1 cellular context compared by ENCODE assay signal in the genomic region with DNA sequence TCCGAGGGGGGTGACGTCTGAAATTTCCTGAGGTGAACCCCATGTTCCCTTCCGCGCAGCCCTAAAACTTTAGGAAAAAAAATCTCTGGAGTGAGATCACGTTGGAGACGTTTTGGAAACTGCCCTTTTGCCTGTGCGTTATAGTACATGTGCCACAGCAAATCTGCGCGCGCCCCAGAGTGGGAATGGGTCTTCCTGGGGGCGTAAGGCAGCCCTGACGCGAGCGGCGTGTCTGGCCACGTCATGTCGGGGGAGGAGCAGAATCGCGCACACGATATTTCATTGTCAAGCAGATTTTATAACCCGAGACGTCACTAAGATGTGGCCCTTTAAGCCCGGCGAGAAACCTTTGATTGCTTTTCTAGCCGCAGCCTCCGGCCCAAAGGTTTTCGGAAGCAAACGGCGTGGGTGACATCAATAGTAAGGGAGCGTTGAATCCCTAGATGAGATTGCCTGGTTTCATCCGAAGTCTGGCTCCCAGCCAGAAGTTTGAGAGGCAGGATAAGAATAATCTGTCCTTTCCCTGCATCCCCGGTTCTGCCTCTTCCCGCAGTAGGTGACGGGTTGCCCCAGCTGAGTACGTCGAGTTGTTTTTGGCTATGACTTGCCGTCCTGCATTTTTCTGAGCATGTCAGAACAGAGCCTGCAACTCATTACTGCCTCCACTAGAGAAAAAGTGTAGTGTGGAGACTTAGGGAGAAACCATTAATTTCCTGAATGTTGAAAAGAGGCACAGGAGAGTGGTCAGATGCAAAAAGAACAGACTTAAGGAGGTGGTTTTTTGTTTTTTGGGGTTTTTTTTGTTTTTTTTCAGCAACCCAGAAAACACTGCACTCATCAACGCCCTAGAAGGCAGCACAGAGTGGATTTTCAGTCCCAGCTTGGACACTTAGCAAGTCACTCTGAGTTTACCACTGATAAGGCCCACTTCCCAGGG.
A peak's percentile ranks its signal among the peaks of the same experiment; 100 is the strongest.
TF ChIP-seq lines count a peak whose summit lies in the region.

No MANE protein-coding gene starts in this region.

TF ChIP-seq in GM12878, 131 proteins besides CTCF, POLR2A, EP300 and RAD21 (continues in another document):
- TF ChIP-seq DPF2 (IDR thresholded peaks at IDR 0.05) = no peak
- TF ChIP-seq, protein P1, sequence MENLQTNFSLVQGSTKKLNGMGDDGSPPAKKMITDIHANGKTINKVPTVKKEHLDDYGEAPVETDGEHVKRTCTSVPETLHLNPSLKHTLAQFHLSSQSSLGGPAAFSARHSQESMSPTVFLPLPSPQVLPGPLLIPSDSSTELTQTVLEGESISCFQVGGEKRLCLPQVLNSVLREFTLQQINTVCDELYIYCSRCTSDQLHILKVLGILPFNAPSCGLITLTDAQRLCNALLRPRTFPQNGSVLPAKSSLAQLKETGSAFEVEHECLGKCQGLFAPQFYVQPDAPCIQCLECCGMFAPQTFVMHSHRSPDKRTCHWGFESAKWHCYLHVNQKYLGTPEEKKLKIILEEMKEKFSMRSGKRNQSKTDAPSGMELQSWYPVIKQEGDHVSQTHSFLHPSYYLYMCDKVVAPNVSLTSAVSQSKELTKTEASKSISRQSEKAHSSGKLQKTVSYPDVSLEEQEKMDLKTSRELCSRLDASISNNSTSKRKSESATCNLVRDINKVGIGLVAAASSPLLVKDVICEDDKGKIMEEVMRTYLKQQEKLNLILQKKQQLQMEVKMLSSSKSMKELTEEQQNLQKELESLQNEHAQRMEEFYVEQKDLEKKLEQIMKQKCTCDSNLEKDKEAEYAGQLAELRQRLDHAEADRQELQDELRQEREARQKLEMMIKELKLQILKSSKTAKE (IDR thresholded peaks at IDR 0.05; ENCODE audit: low read depth, poor library complexity, severe bottlenecking) = peak; percentile 99
- TF ChIP-seq IKZF2 (IDR thresholded peaks at IDR 0.05) = peak; percentile 77 to 80; a peak in 3 of 4 replicates
- TF ChIP-seq ASH2L (IDR thresholded peaks at IDR 0.05; ENCODE audit: borderline replicate concordance, low read depth) = 0 out of 2 replicates have a peak, but pooled peaks have one; percentile 18
- TF ChIP-seq ETV6 (conservative IDR thresholded peaks at IDR 0.05 in 1 of 2, IDR thresholded peaks at IDR 0.05 in 1 of 2; ENCODE audit: borderline replicate concordance in 1 of 2, low read depth in 1 of 2) = 0 out of 4 replicates have a peak, but pooled peaks of 1 of the 2 experiments have one; percentile 31
- TF ChIP-seq MXI1 (IDR thresholded peaks at IDR 0.05; ENCODE audit: low read depth, low read length) = peak; percentile 21
- TF ChIP-seq, protein P2, sequence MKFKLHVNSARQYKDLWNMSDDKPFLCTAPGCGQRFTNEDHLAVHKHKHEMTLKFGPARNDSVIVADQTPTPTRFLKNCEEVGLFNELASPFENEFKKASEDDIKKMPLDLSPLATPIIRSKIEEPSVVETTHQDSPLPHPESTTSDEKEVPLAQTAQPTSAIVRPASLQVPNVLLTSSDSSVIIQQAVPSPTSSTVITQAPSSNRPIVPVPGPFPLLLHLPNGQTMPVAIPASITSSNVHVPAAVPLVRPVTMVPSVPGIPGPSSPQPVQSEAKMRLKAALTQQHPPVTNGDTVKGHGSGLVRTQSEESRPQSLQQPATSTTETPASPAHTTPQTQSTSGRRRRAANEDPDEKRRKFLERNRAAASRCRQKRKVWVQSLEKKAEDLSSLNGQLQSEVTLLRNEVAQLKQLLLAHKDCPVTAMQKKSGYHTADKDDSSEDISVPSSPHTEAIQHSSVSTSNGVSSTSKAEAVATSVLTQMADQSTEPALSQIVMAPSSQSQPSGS (IDR thresholded peaks at IDR 0.05; ENCODE audit: low read length) = no peak
- no peak for TF ChIP-seq TCF3 (IDR thresholded peaks at IDR 0.05; ENCODE audit: borderline replicate concordance, insufficient read depth, low read depth, low read length)
- peak; percentile 79 for TF ChIP-seq CHD2 (IDR thresholded peaks at IDR 0.05; ENCODE audit: borderline replicate concordance, low read depth, low read length)
- TF ChIP-seq SMC3 (IDR thresholded peaks at IDR 0.05; ENCODE audit: borderline replicate concordance, low read length) = no peak
- TF ChIP-seq SREBF1 (IDR thresholded peaks at IDR 0.05; ENCODE audit: low read length) = peak; percentile 98
- TF ChIP-seq EGR1 (IDR thresholded peaks at IDR 0.05; ENCODE audit: borderline replicate concordance in 1 of 2, low read depth in 2 of 2, low read length in 2 of 2) = peak in 1 of 2 experiments; percentile 56; a peak in 2 of 3 replicates
- TF ChIP-seq NBN (IDR thresholded peaks at IDR 0.05) = 0 out of 2 replicates have a peak, but pooled peaks have one; percentile 67
- no peak; the same call in 1 of the 2 replicates for TF ChIP-seq MTA2 (IDR thresholded peaks at IDR 0.05; ENCODE audit: low read depth)
- TF ChIP-seq NFXL1 (IDR thresholded peaks at IDR 0.05; ENCODE audit: borderline replicate concordance) = no peak
- TF ChIP-seq NR2F1 (conservative IDR thresholded peaks at IDR 0.05) = no peak; the same call in 1 of the 2 replicates
- TF ChIP-seq HDAC6 (IDR thresholded peaks at IDR 0.05; ENCODE audit: unreplicated experiment) = no peak
- peak; percentile 100 for TF ChIP-seq ATF7 (IDR thresholded peaks at IDR 0.05; ENCODE audit: low read depth)
- no peak for TF ChIP-seq MYC (IDR thresholded peaks at IDR 0.05; ENCODE audit: insufficient read depth, insufficient read length, insufficient replicate concordance, low read length, severe bottlenecking)
- no peak for TF ChIP-seq CHD4 (IDR thresholded peaks at IDR 0.05)
- TF ChIP-seq LARP7 (IDR thresholded peaks at IDR 0.05) = no peak
- peak; percentile 17 for TF ChIP-seq PBX3 (IDR thresholded peaks at IDR 0.05; ENCODE audit: insufficient replicate concordance, low read depth, low read length)
- TF ChIP-seq, protein P3, sequence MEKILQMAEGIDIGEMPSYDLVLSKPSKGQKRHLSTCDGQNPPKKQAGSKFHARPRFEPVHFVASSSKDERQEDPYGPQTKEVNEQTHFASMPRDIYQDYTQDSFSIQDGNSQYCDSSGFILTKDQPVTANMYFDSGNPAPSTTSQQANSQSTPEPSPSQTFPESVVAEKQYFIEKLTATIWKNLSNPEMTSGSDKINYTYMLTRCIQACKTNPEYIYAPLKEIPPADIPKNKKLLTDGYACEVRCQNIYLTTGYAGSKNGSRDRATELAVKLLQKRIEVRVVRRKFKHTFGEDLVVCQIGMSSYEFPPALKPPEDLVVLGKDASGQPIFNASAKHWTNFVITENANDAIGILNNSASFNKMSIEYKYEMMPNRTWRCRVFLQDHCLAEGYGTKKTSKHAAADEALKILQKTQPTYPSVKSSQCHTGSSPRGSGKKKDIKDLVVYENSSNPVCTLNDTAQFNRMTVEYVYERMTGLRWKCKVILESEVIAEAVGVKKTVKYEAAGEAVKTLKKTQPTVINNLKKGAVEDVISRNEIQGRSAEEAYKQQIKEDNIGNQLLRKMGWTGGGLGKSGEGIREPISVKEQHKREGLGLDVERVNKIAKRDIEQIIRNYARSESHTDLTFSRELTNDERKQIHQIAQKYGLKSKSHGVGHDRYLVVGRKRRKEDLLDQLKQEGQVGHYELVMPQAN (conservative IDR thresholded peaks at IDR 0.05) = peak; percentile 67; the same call in 1 of the 2 replicates
- no peak for TF ChIP-seq RAD51 (IDR thresholded peaks at IDR 0.05)
- TF ChIP-seq SUZ12 (IDR thresholded peaks at IDR 0.05; ENCODE audit: unreplicated experiment) = no peak
- TF ChIP-seq HCFC1 (IDR thresholded peaks at IDR 0.05; ENCODE audit: low read length) = no peak
- TF ChIP-seq, protein P4, sequence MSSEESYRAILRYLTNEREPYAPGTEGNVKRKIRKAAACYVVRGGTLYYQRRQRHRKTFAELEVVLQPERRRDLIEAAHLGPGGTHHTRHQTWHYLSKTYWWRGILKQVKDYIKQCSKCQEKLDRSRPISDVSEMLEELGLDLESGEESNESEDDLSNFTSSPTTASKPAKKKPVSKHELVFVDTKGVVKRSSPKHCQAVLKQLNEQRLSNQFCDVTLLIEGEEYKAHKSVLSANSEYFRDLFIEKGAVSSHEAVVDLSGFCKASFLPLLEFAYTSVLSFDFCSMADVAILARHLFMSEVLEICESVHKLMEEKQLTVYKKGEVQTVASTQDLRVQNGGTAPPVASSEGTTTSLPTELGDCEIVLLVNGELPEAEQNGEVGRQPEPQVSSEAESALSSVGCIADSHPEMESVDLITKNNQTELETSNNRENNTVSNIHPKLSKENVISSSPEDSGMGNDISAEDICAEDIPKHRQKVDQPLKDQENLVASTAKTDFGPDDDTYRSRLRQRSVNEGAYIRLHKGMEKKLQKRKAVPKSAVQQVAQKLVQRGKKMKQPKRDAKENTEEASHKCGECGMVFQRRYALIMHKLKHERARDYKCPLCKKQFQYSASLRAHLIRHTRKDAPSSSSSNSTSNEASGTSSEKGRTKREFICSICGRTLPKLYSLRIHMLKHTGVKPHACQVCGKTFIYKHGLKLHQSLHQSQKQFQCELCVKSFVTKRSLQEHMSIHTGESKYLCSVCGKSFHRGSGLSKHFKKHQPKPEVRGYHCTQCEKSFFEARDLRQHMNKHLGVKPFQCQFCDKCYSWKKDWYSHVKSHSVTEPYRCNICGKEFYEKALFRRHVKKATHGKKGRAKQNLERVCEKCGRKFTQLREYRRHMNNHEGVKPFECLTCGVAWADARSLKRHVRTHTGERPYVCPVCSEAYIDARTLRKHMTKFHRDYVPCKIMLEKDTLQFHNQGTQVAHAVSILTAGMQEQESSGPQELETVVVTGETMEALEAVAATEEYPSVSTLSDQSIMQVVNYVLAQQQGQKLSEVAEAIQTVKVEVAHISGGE (CRISPR knock-in tag; IDR thresholded peaks at IDR 0.05) = no peak
- TF ChIP-seq CHD1 (IDR thresholded peaks at IDR 0.05; ENCODE audit: low read depth, low read length) = peak; percentile 98
- no peak for TF ChIP-seq ZNF622 (IDR thresholded peaks at IDR 0.05)
- TF ChIP-seq, protein P5, sequence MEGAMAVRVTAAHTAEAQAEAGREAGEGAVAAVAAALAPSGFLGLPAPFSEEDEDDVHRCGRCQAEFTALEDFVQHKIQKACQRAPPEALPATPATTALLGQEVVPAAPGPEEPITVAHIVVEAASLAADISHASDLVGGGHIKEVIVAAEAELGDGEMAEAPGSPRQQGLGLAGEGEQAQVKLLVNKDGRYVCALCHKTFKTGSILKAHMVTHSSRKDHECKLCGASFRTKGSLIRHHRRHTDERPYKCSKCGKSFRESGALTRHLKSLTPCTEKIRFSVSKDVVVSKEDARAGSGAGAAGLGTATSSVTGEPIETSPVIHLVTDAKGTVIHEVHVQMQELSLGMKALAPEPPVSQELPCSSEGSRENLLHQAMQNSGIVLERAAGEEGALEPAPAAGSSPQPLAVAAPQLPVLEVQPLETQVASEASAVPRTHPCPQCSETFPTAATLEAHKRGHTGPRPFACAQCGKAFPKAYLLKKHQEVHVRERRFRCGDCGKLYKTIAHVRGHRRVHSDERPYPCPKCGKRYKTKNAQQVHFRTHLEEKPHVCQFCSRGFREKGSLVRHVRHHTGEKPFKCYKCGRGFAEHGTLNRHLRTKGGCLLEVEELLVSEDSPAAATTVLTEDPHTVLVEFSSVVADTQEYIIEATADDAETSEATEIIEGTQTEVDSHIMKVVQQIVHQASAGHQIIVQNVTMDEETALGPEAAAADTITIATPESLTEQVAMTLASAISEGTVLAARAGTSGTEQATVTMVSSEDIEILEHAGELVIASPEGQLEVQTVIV (IDR thresholded peaks at IDR 0.05; ENCODE audit: borderline replicate concordance, partially characterized antibody) = peak; percentile 91
- 0 out of 2 replicates have a peak, but pooled peaks have one; percentile 20 for TF ChIP-seq BRCA1 (IDR thresholded peaks at IDR 0.05; ENCODE audit: low read depth, low read length)
- TF ChIP-seq, protein P6, sequence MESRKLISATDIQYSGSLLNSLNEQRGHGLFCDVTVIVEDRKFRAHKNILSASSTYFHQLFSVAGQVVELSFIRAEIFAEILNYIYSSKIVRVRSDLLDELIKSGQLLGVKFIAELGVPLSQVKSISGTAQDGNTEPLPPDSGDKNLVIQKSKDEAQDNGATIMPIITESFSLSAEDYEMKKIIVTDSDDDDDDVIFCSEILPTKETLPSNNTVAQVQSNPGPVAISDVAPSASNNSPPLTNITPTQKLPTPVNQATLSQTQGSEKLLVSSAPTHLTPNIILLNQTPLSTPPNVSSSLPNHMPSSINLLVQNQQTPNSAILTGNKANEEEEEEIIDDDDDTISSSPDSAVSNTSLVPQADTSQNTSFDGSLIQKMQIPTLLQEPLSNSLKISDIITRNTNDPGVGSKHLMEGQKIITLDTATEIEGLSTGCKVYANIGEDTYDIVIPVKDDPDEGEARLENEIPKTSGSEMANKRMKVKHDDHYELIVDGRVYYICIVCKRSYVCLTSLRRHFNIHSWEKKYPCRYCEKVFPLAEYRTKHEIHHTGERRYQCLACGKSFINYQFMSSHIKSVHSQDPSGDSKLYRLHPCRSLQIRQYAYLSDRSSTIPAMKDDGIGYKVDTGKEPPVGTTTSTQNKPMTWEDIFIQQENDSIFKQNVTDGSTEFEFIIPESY (IDR thresholded peaks at IDR 0.05) = no peak
- TF ChIP-seq CREB1 (IDR thresholded peaks at IDR 0.05; ENCODE audit: low read depth) = no peak
- TF ChIP-seq JUNB (IDR thresholded peaks at IDR 0.05) = peak; percentile 14; the same call in 1 of the 2 replicates
- no peak for TF ChIP-seq ZNF274 (IDR thresholded peaks at IDR 0.05; ENCODE audit: insufficient read depth, insufficient read length)
- no peak for TF ChIP-seq EZH2 (IDR thresholded peaks at IDR 0.05; ENCODE audit: borderline replicate concordance, control insufficient read depth, low read depth, low read length)
